ENCODE assay signal across 9 cellular contexts in the genomic region with DNA sequence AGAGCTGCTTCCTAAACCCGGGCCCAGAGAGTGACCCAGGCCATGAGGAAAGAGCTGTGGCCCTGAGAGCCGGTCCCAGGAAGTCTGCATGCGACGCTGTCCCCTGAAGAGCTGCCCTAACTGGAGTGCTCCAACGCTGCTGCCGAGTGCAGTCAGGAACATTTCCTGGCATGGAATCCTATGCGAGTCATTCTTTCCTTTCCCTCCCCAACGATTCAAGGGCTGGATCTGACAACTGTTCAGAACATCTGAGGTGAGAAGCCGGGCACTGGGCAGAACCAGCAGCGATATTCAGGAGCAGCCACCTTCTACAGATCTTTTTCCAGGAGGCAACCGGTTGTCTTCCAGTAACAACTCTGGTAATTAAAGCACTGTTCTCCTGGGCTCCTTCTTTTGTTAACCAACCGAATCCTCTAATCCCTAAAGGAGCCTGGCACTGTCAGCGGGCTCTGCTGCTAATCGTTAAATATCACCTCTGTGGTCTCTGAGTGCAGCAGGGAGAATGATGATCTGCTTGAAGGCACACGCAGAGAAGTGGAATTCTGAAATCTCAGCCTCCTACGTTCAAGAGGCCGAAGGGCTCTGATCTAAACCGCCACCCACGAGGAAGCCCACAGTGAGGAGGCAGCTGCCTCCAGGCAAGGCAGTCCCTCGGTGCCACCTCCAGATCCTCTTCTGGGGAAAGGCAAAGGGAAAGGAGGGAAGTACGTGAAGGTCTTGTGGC. TPM values are rescaled to one million over a fixed set of nuclear protein-coding genes. Genes with fewer than 3 reads are reported as not detected.
DNase-seq lines count a peak whose midpoint lies in the region; ATAC-seq, FAIRE-seq and TF ChIP-seq lines count a peak whose summit lies in the region.
"Had no signal": no experiment of that assay in that cellular context is flagged by ENCODE, and none has a peak within 500 bp of the region (broad histone marks: within the 10 kb centered on the region; RNA-seq: fewer than 3 reads in every experiment).

No MANE protein-coding gene starts in this region.

- no peaks in the 10 kb centered on the region for H3K9me3 ChIP-seq in CD8-positive, alpha-beta T cell (ENCODE audit: low read length)
- H3K9me3 ChIP-seq in endothelial cell of umbilical vein (replicated peaks; ENCODE audit: control insufficient read depth, insufficient read depth, low read length) (no peaks in the 10 kb centered on the region), muscle layer of colon (ENCODE audit: low read length) (no peaks in the 10 kb centered on the region), vagina (no peaks in the 10 kb centered on the region)

- no peak for ATAC-seq in CD8-positive, alpha-beta T cell

- no peaks in the 10 kb centered on the region for H3K9me1 ChIP-seq in endothelial cell of umbilical vein (replicated peaks; ENCODE audit: control insufficient read depth, extremely low read depth, insufficient read depth, low read length)

- no peaks in the 10 kb centered on the region for H3K27me3 Mint-ChIP-seq in CD8-positive, alpha-beta T cell (ENCODE audit: low read depth)
- H3K27me3 Mint-ChIP-seq in activated CD4-positive, alpha-beta T cell treated with anti-CD3 and anti-CD28 coated beads, Interleukin-2, amount 10 ng/mL, durations not matched to agents 24 days and 14 days: no peaks in the 10 kb centered on the region

- no peaks in the 10 kb centered on the region for H3K27me3 ChIP-seq in CD8-positive, alpha-beta T cell (ENCODE audit: insufficient read depth, low read length)
- no peaks in the 10 kb centered on the region for H3K27me3 ChIP-seq in endothelial cell of umbilical vein (ENCODE audit: control insufficient read depth in 2 of 2, insufficient read depth in 2 of 2, low read length in 2 of 2)
- H3K27me3 ChIP-seq in muscle layer of colon (ENCODE audit: control insufficient read depth in 1 of 2, insufficient read depth in 2 of 2, low read length in 2 of 2): no peaks in the 10 kb centered on the region
- no peaks in the 10 kb centered on the region for H3K27me3 ChIP-seq in vagina

- TF ChIP-seq CTCF in CD8-positive, alpha-beta T cell (IDR thresholded peaks at IDR 0.05): no peak
- TF ChIP-seq CTCF in endothelial cell of umbilical vein (IDR thresholded peaks at IDR 0.05; ENCODE audit: extremely low read depth in 1 of 2, insufficient read depth in 1 of 2, low read depth in 1 of 2, low read length in 2 of 2) (no peak), vagina (IDR thresholded peaks at IDR 0.05) (no peak)

- CTCF ChIA-PET in CD8-positive, alpha-beta T cell (lab: Charles Lee): interaction anchor here (0.8 kb wide), 1 partner anchor 353 kb away, joined by 4 read pairs; no protein-coding TSS in a partner anchor
- CTCF ChIA-PET in endothelial cell of umbilical vein (lab: Charles Lee): interaction anchor here (0.7 to 2.3 kb wide), 15 partner anchors 10 to 353 kb away, joined by 3 to 11 read pairs (median 4); no protein-coding TSS in a partner anchor

- POLR2A ChIA-PET in CD8-positive, alpha-beta T cell (lab: Charles Lee): interaction anchor here (0.7 kb wide), 1 partner anchor 440 kb away, joined by 3 read pairs; no protein-coding TSS in a partner anchor
- POLR2A ChIA-PET in endothelial cell of umbilical vein (lab: Charles Lee): no interaction called here

- H3K4me1 Mint-ChIP-seq in CD8-positive, alpha-beta T cell (ENCODE audit: low read depth): peaks cover 55% of the 10 kb centered on the region
- peaks cover 31% of the 10 kb centered on the region for H3K4me1 Mint-ChIP-seq in activated CD4-positive, alpha-beta T cell treated with anti-CD3 and anti-CD28 coated beads, Interleukin-2, amount 10 ng/mL, durations not matched to agents 24 days and 14 days

- peak overlapping the region; percentile 53 for H3K4me2 ChIP-seq in endothelial cell of umbilical vein (ENCODE audit: insufficient read depth, low read length)

- H3K9ac ChIP-seq in endothelial cell of umbilical vein (replicated peaks; ENCODE audit: extremely low read depth, insufficient read depth, low read length) (no peak overlapping the region), muscle layer of colon (ENCODE audit: low read length) (peak overlapping the region; percentile 63)

- dilution Hi-C loops in endothelial cell of umbilical vein (cut with MboI; ENCODE audit: extremely low pct_ligation_motif_present, low sequenced_read_pairs): no loop called here

- no TSS peak for BruUV-seq in endothelial cell of umbilical vein (replicated peaks; lab: Mats Ljungman, UMichigan)

- no peak overlapping the region for H3K27ac ChIP-seq in CD8-positive, alpha-beta T cell (ENCODE audit: low read depth, low read length)
- H3K27ac ChIP-seq in endothelial cell of umbilical vein (ENCODE audit: insufficient read depth, low read depth, low read length): peak overlapping the region; percentile 52
- H3K27ac ChIP-seq in muscle layer of colon (ENCODE audit: low read depth, low read length): peak overlapping the region; percentile 75
- H3K27ac ChIP-seq in vagina: peak overlapping the region; percentile 82

- H4K20me1 ChIP-seq in endothelial cell of umbilical vein (replicated peaks; ENCODE audit: control insufficient read depth, extremely low read depth, insufficient read depth, low read length): no peaks in the 10 kb centered on the region

- intact Hi-C loops in CD8-positive, alpha-beta T cell (cut with DNase I, micrococcal nuclease): no loop called here
- intact Hi-C loops in endothelial cell of umbilical vein (cut with micrococcal nuclease): loop anchor here (1.0 to 2.0 kb wide), 6 partner anchors 24 to 353 kb away; no protein-coding TSS in a partner anchor
- intact Hi-C loops in vagina (cut with DNase I): loop anchor here (5.0 kb wide), 1 partner anchor 34 kb away; no protein-coding TSS in a partner anchor
- intact Hi-C loops in activated CD4-positive, alpha-beta T cell treated with anti-CD3 and anti-CD28 coated beads, Interleukin-2, amount 10 ng/mL, durations not matched to agents 24 days and 14 days (cut with micrococcal nuclease): no loop called here

- FAIRE-seq in endothelial cell of umbilical vein (lab: Jason Lieb, UNC): peak; percentile 88
- FAIRE-seq: endometrium had no signal

- H3K9me3 Mint-ChIP-seq in CD8-positive, alpha-beta T cell: no peaks in the 10 kb centered on the region
- H3K9me3 Mint-ChIP-seq in activated CD4-positive, alpha-beta T cell treated with anti-CD3 and anti-CD28 coated beads, Interleukin-2, amount 10 ng/mL, durations not matched to agents 24 days and 14 days: no peaks in the 10 kb centered on the region

- H3K36me3 Mint-ChIP-seq in CD8-positive, alpha-beta T cell: peaks cover 45% of the 10 kb centered on the region
- peaks cover 10% of the 10 kb centered on the region for H3K36me3 Mint-ChIP-seq in activated CD4-positive, alpha-beta T cell treated with anti-CD3 and anti-CD28 coated beads, Interleukin-2, amount 10 ng/mL, durations not matched to agents 24 days and 14 days (ENCODE audit: low read depth)

- no peak overlapping the region for H3K4me3 ChIP-seq in CD8-positive, alpha-beta T cell (ENCODE audit: low read depth, low read length)
- no peak overlapping the region for H3K4me3 ChIP-seq in endothelial cell of umbilical vein (replicated peaks in 1 of 3; ENCODE audit: insufficient read depth in 1 of 3, low read depth in 1 of 3, low read length in 3 of 3)
- peak overlapping the region in 1 of 2 donors; percentile 24 for H3K4me3 ChIP-seq in muscle layer of colon (ENCODE audit: low read depth in 1 of 2, low read length in 2 of 2)
- peak overlapping the region; percentile 4 to 11 for H3K4me3 ChIP-seq in vagina

- peaks cover 30% of the 10 kb centered on the region for H3K79me2 ChIP-seq in endothelial cell of umbilical vein (ENCODE audit: control insufficient read depth, insufficient read depth, low read length)

- no peak overlapping the region for H3K4me3 Mint-ChIP-seq in CD8-positive, alpha-beta T cell
- H3K4me3 Mint-ChIP-seq in activated CD4-positive, alpha-beta T cell treated with anti-CD3 and anti-CD28 coated beads, Interleukin-2, amount 10 ng/mL, durations not matched to agents 24 days and 14 days: no peak overlapping the region

- TF ChIP-seq POLR2A in endothelial cell of umbilical vein (IDR thresholded peaks at IDR 0.05; ENCODE audit: low read depth, low read length) (no peak), vagina (IDR thresholded peaks at IDR 0.05) (no peak)

- H3K4me1 ChIP-seq in CD8-positive, alpha-beta T cell (ENCODE audit: insufficient read depth, low read length): peaks cover 9% of the 10 kb centered on the region
- H3K4me1 ChIP-seq in endothelial cell of umbilical vein (ENCODE audit: control insufficient read depth, extremely low read depth, insufficient read depth, low read length) (peaks cover 24% of the 10 kb centered on the region), muscle layer of colon (ENCODE audit: insufficient read depth, low read length) (peaks cover 87% of the 10 kb centered on the region), vagina (peaks cover 67% of the 10 kb centered on the region)

- peak overlapping the region; percentile 72 for H3K27ac Mint-ChIP-seq in CD8-positive, alpha-beta T cell
- no peak overlapping the region for H3K27ac Mint-ChIP-seq in activated CD4-positive, alpha-beta T cell treated with anti-CD3 and anti-CD28 coated beads, Interleukin-2, amount 10 ng/mL, durations not matched to agents 24 days and 14 days

- peaks cover 5% of the 10 kb centered on the region for H3K36me3 ChIP-seq in CD8-positive, alpha-beta T cell (ENCODE audit: insufficient read depth, low read length)
- no peaks in the 10 kb centered on the region for H3K36me3 ChIP-seq in endothelial cell of umbilical vein (ENCODE audit: control insufficient read depth in 2 of 2, extremely low read depth in 1 of 2, insufficient read depth in 2 of 2, low read length in 2 of 2)
- peaks cover 4% of the 10 kb centered on the region for H3K36me3 ChIP-seq in muscle layer of colon (ENCODE audit: insufficient read depth, low read length)
- no peaks in the 10 kb centered on the region for H3K36me3 ChIP-seq in vagina

- no peak overlapping the region for H2AFZ ChIP-seq in endothelial cell of umbilical vein (ENCODE audit: low read depth, low read length)

- no peak for DNase-seq in CD8-positive, alpha-beta T cell
- DNase-seq in NCI-H524 (lab: John Stamatoyannopoulos, UW): peak; percentile 67 to 82
- peak; percentile 90 for DNase-seq in endothelial cell of umbilical vein (ENCODE audit: low read depth, low spot score)
- no peak for DNase-seq in vagina (ENCODE audit: extremely low spot score in 2 of 2)
- DNase-seq in NOMO-1 treated with dmso at 0.1 percent for 144 hours (lab: John Stamatoyannopoulos, UW; ENCODE audit: unreplicated experiment): no peak
- no peak for DNase-seq in activated naive CD4-positive, alpha-beta T cell treated with anti-CD3 and anti-CD28 coated beads, Interleukin-2, amount 50 U/mL, for 16 hours
- DNase-seq in activated CD4-positive, alpha-beta T cell treated with anti-CD3 and anti-CD28 coated beads, Interleukin-2, amount 10 ng/mL, durations not matched to agents 24 days and 14 days: no peak

RNA-seq across cellular contexts. Expression of gene SLC45A1, which starts 55.8 kb away (rescaled TPM):
- under 1 TPM; 0.60 to 0.75 TPM for total RNA-seq in CD8-positive, alpha-beta T cell
- total RNA-seq in endothelial cell of umbilical vein (1.1 and 1.4 TPM in 2 replicates), vagina (13.8 TPM)
- polyA plus RNA-seq in endothelial cell of umbilical vein: 1.3 and 1.7 TPM in 2 replicates
- polyA plus RNA-seq in endothelial cell of umbilical vein (2011; cell fraction: cytosol; rRNA removed): 0.63 and 1.1 TPM in 2 replicates
- 0.84 and 0.88 TPM in 2 replicates for polyA plus RNA-seq in endothelial cell of umbilical vein (2011; cell fraction: nucleus; rRNA removed)
- polyA plus RNA-seq in endothelial cell of umbilical vein (2012): 1.2 and 1.4 TPM in 2 replicates
- 0.68 and 1.8 TPM in 2 replicates for polyA minus RNA-seq in endothelial cell of umbilical vein
- not detected for polyA minus RNA-seq in endothelial cell of umbilical vein (2011; cell fraction: cytosol; rRNA and poly(A)+ RNA removed)
- polyA minus RNA-seq in endothelial cell of umbilical vein (2011; cell fraction: nucleus; rRNA and poly(A)+ RNA removed): 0.72 and 1.6 TPM in 2 replicates
- total RNA-seq in activated CD4-positive, alpha-beta T cell treated with anti-CD3 and anti-CD28 coated beads, Interleukin-2, amount 10 ng/mL, durations not matched to agents 24 days and 14 days: 0.12 and 0.38 TPM in 2 replicates

Comparison
In these comparisons a context has a peak if more than half of its experiments do, and no peak if none do; other contexts are left out.
1. DNase-seq: peak in NCI-H524 (2 of 2) and endothelial cell of umbilical vein (single experiment); none in CD8-positive, alpha-beta T cell (0 of 7), vagina (0 of 2), NOMO-1 treated with dmso at 0.1 percent for 144 hours (single experiment), activated naive CD4-positive, alpha-beta T cell treated with anti-CD3 and anti-CD28 coated beads, Interleukin-2, amount 50 U/mL, for 16 hours (single experiment) and activated CD4-positive, alpha-beta T cell treated with anti-CD3 and anti-CD28 coated beads, Interleukin-2, amount 10 ng/mL, durations not matched to agents 24 days and 14 days (single experiment).
2. H3K4me3 ChIP-seq: peak in vagina (2 of 2); none in CD8-positive, alpha-beta T cell (single experiment) and endothelial cell of umbilical vein (0 of 3).
3. intact Hi-C loops: an anchor here in endothelial cell of umbilical vein (1.0 to 2.0 kb wide) and vagina (5.0 kb wide); none called in CD8-positive, alpha-beta T cell and activated CD4-positive, alpha-beta T cell treated with anti-CD3 and anti-CD28 coated beads, Interleukin-2, amount 10 ng/mL, durations not matched to agents 24 days and 14 days.